In genomic region chr15:68991723-68992122, GRCh38 we compare ENCODE assay signal across 13 cellular contexts. TPM values are rescaled to one million over a fixed set of nuclear protein-coding genes. Genes with fewer than 3 reads are reported as not detected.
DNase-seq lines count a peak whose midpoint lies in the region; ATAC-seq, FAIRE-seq and TF ChIP-seq lines count a peak whose summit lies in the region.
"Had no signal": no experiment of that assay in that cellular context is flagged by ENCODE, and none has a peak within 500 bp of the region (broad histone marks: within the 10 kb centered on the region; RNA-seq: fewer than 3 reads in every experiment).

No MANE protein-coding gene starts in this region.

- H3K27ac ChIP-seq in mesendoderm (ENCODE audit: low read depth, low read length): no peak overlapping the region
- H3K27ac ChIP-seq: KMS-11, upper lobe of left lung had no signal

- H3K18ac ChIP-seq in mesendoderm (ENCODE audit: low read length): no peak overlapping the region

- H3K23ac ChIP-seq in mesendoderm (ENCODE audit: low read length): no peak overlapping the region

- H3K4me2 ChIP-seq in mesendoderm (ENCODE audit: low read length): no peak overlapping the region
- H3K4me2 ChIP-seq: KMS-11 had no signal

- no CpG with 5 or more reads among the region's 4 CpGs for WGBS in mesendoderm (ENCODE audit: extremely low coverage, insufficient coverage, low lambda C conversion rate)

- H3K4me3 ChIP-seq in bronchial epithelial cell (ENCODE audit: low read depth, low read length): no peak overlapping the region
- H3K4me3 ChIP-seq in mesendoderm (ENCODE audit: low read length): no peak overlapping the region
- H3K4me3 ChIP-seq: upper lobe of left lung had no signal

- no peaks in the 10 kb centered on the region for H3K79me2 ChIP-seq in mesendoderm (ENCODE audit: control insufficient read depth, insufficient read depth, low read length)

- H3K27me3 ChIP-seq in bronchial epithelial cell (ENCODE audit: control insufficient read depth, insufficient read depth, low read length): no peaks in the 10 kb centered on the region
- H3K27me3 ChIP-seq in mesendoderm (ENCODE audit: insufficient read depth, low read length, poor library complexity): no peaks in the 10 kb centered on the region
- H3K27me3 ChIP-seq: upper lobe of left lung had no signal

- no peak overlapping the region for H4K8ac ChIP-seq in mesendoderm (ENCODE audit: low read depth, low read length)

- H2AK5ac ChIP-seq in mesendoderm (ENCODE audit: low read length): no peak overlapping the region

- no peak overlapping the region for H3K4ac ChIP-seq in mesendoderm (ENCODE audit: low read depth, low read length)

- no peak overlapping the region for H2BK15ac ChIP-seq in mesendoderm (replicated peaks; ENCODE audit: low read depth)

- H2BK5ac ChIP-seq in mesendoderm (ENCODE audit: low read length): no peak overlapping the region

- DNase-seq in DMS 273 (lab: John Stamatoyannopoulos, UW; ENCODE audit: unreplicated experiment): peak; percentile 96
- DNase-seq in NCI-H524 (lab: John Stamatoyannopoulos, UW): peak; percentile 98 to 99
- peak; percentile 76 for DNase-seq in bronchial epithelial cell (ENCODE audit: low read depth)
- peak; percentile 65 for DNase-seq in mesendoderm
- no peak for DNase-seq in activated CD4-positive, alpha-beta T cell treated with anti-CD3 and anti-CD28 coated beads for 48 hours
- DNase-seq in GM10266 (ENCODE audit: extremely low spot score): no peak
- DNase-seq: DND-41 had no signal

- H3K4me1 ChIP-seq in mesendoderm (ENCODE audit: control insufficient read depth, low read depth, low read length): peaks cover 2% of the 10 kb centered on the region

- H4K5ac ChIP-seq in mesendoderm (ENCODE audit: low read length): no peak overlapping the region

- TF ChIP-seq CTCF in bronchial epithelial cell (IDR thresholded peaks at IDR 0.05; ENCODE audit: insufficient read depth, low read length, severe bottlenecking) (no peak), GM10266 (IDR thresholded peaks at IDR 0.05; ENCODE audit: control insufficient read depth, insufficient read depth, low read depth, missing control alignments) (no peak)

- H2BK120ac ChIP-seq in mesendoderm (ENCODE audit: low read depth, low read length): no peak overlapping the region

- no peak for FAIRE-seq in bronchial epithelial cell (lab: Jason Lieb, UNC)

- H3K36me3 ChIP-seq in bronchial epithelial cell (ENCODE audit: control insufficient read depth, insufficient read depth, low read length) (no peaks in the 10 kb centered on the region), mesendoderm (ENCODE audit: control insufficient read depth, insufficient read depth, low read length) (no peaks in the 10 kb centered on the region)
- H3K36me3 ChIP-seq: upper lobe of left lung had no signal

- H3K79me1 ChIP-seq in mesendoderm (ENCODE audit: low read length): no peaks in the 10 kb centered on the region

- H3K56ac ChIP-seq in mesendoderm (ENCODE audit: low read length): no peak overlapping the region

- no peak overlapping the region for H3K9ac ChIP-seq in mesendoderm (ENCODE audit: low read length)
- H3K9ac ChIP-seq: KMS-11 had no signal

- ATAC-seq in GM21381 (IDR thresholded peaks at IDR 0.05; ENCODE audit: unreplicated experiment) (no peak), GM18517 (IDR thresholded peaks at IDR 0.05; ENCODE audit: unreplicated experiment) (no peak)
- ATAC-seq: activated T-helper 17 cell treated with anti-CD3 and anti-CD28 coated beads, Interleukin-2, amount 50 U/mL, for 72 hours had no signal

RNA-seq across cellular contexts. Expression of gene NOX5, which starts 22.8 kb away (rescaled TPM):
- total RNA-seq in bronchial epithelial cell: under 0.01 TPM in 1 of 2 replicates, not detected in the other
- not detected for polyA plus RNA-seq in mesendoderm (2013, experiment 1 of 2)
- not detected for polyA plus RNA-seq in mesendoderm (2013, experiment 2 of 2)
- total RNA-seq: activated T-helper 17 cell treated with anti-CD3 and anti-CD28 coated beads, Interleukin-2, amount 50 U/mL, for 72 hours; natural killer cell treated with Interleukin-12 subunit alpha and Interleukin-12 subunit beta and Interleukin-15 and Interleukin-18, amount 100 ng/mL, for 72 hours had no signal

Comparison
In these comparisons a context has a peak if more than half of its experiments do, and no peak if none do; other contexts are left out.
1. DNase-seq: peak in DMS 273 (single experiment), NCI-H524 (2 of 2), bronchial epithelial cell (single experiment) and mesendoderm (single experiment); none in activated CD4-positive, alpha-beta T cell treated with anti-CD3 and anti-CD28 coated beads for 48 hours (single experiment) and GM10266 (single experiment).